In the genomic region with DNA sequence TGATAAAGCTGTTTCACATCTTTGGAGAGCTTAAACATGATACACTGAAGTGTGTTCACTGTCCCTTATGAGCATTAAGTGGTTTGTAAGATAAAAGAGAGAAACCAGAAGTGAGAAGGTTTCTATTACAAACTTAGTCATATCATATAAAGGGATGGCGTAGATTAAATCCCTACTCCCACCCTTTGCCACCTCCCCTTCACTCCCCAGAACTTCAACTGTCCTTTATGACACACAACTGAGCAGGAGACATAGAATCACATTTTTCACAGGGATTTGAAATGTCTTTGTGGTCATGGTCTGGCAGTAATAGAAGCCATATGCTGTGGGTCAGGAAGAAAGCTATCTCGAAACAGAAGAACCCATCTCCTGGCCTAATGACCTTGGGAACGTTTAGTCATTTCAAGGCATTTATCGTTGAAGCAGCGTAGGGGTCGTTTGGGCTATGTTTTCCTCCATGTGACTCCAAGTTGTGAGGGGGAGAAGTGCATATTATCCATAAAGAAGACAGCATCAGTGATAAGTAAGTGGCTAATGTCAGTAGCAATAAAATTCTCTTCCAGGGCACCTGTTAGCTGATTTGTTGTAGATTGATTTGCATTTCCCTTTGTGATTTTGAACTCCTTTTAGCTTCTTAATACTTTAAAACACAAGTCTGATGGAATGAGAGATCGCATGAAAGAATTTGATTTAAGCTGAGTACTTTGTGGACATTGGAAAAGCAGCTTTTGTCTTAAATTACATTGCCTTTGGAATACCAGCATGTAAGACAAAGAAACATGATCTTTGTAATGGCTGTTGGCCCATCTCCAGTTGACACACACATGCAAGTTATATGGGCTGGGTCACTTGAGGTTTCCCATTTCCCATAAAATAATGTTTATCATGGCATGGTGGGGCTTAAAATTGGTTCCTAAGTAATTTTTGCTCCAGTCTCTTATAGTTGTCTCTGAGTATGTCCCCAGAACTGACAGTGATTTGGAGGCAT, we compare ENCODE assay signal across 10 cellular contexts.
A peak's percentile ranks its signal among the peaks of the same experiment; 100 is the strongest.
DNase-seq lines count a peak whose midpoint lies in the region; ATAC-seq, FAIRE-seq and TF ChIP-seq lines count a peak whose summit lies in the region.
"Had no signal": no experiment of that assay in that cellular context is flagged by ENCODE, and none has a peak within 500 bp of the region (broad histone marks: within the 10 kb centered on the region; RNA-seq: fewer than 3 reads in every experiment).

No MANE protein-coding gene starts in this region.

- BruUV-seq in A673 (replicated peaks; lab: Mats Ljungman, UMichigan): no TSS peak

- no peaks in the 10 kb centered on the region for H3K4me1 Mint-ChIP-seq in CD8-positive, alpha-beta memory T cell
- H3K4me1 Mint-ChIP-seq: naive B cell had no signal

- no peaks in the 10 kb centered on the region for H3K36me3 Mint-ChIP-seq in CD8-positive, alpha-beta memory T cell
- H3K36me3 Mint-ChIP-seq: naive B cell had no signal

- H3K36me3 ChIP-seq in A673 (ENCODE audit: insufficient read depth, low read length, poor library complexity, severe bottlenecking): no peaks in the 10 kb centered on the region
- no peaks in the 10 kb centered on the region for H3K36me3 ChIP-seq in CD8-positive, alpha-beta memory T cell (ENCODE audit: insufficient read depth, low read length)

- no peaks in the 10 kb centered on the region for H3K4me1 ChIP-seq in A673 (ENCODE audit: insufficient read depth, low read length, poor library complexity, severe bottlenecking)
- H3K4me1 ChIP-seq in CD8-positive, alpha-beta memory T cell (ENCODE audit: insufficient read depth, low read length): no peaks in the 10 kb centered on the region

- H3K27ac ChIP-seq in A673 (ENCODE audit: low read depth, low read length, poor library complexity, severe bottlenecking): no peak overlapping the region
- H3K27ac ChIP-seq in CD8-positive, alpha-beta memory T cell (ENCODE audit: low read depth, low read length): no peak overlapping the region

- no peak overlapping the region for H3K27ac Mint-ChIP-seq in CD8-positive, alpha-beta memory T cell
- H3K27ac Mint-ChIP-seq: effector memory CD8-positive, alpha-beta T cell; naive B cell had no signal

- POLR2A ChIA-PET in A673 (lab: Charles Lee; ENCODE audit: low non-redundant PET): no interaction called here
- POLR2A ChIA-PET in CD8-positive, alpha-beta memory T cell (lab: Charles Lee): no interaction called here

- no peak for TF ChIP-seq POLR2A in GM12892 (IDR thresholded peaks at IDR 0.05; ENCODE audit: low read depth, low read length)

- CTCF ChIA-PET in A673 (lab: Charles Lee): no interaction called here
- CTCF ChIA-PET in CD8-positive, alpha-beta memory T cell (lab: Charles Lee): no interaction called here

- no peak for DNase-seq in GM12892 (ENCODE audit: insufficient read length)
- DNase-seq in fibroblast of gingiva (ENCODE audit: low read depth): peak; percentile 75
- DNase-seq in epidermal melanocyte (ENCODE audit: insufficient read length, low spot score): no peak
- no peak for DNase-seq in A673 (ENCODE audit: low spot score)
- DNase-seq in CD8-positive, alpha-beta memory T cell: no peak
- no peak for DNase-seq in ecto neural progenitor cell (ENCODE audit: low spot score)
- DNase-seq: effector memory CD8-positive, alpha-beta T cell; naive B cell had no signal

- no peak for TF ChIP-seq CTCF in A673 (conservative IDR thresholded peaks at IDR 0.05; ENCODE audit: low read depth, low read length)

- no peaks in the 10 kb centered on the region for H3K27me3 Mint-ChIP-seq in CD8-positive, alpha-beta memory T cell
- H3K27me3 Mint-ChIP-seq: effector memory CD8-positive, alpha-beta T cell had no signal

- intact Hi-C loops in A673 (cut with micrococcal nuclease; ENCODE audit: unreplicated experiment): no loop called here

- ATAC-seq in GM21619 (IDR thresholded peaks at IDR 0.05; ENCODE audit: unreplicated experiment) (peak; percentile 86), HG03460 (IDR thresholded peaks at IDR 0.05; ENCODE audit: unreplicated experiment) (peak; percentile 87)
- ATAC-seq: effector memory CD8-positive, alpha-beta T cell had no signal

- H3K9me3 ChIP-seq in A673 (ENCODE audit: low read depth, low read length, poor library complexity, severe bottlenecking): no peaks in the 10 kb centered on the region
- H3K9me3 ChIP-seq in CD8-positive, alpha-beta memory T cell (ENCODE audit: low read length): no peaks in the 10 kb centered on the region

- peak; percentile 79 for FAIRE-seq in GM12892 (lab: Jason Lieb, UNC)

- H3K9me3 Mint-ChIP-seq in CD8-positive, alpha-beta memory T cell: peaks cover 0 to 10% (median 8%) of the 10 kb centered on the region in 5 donors
- H3K9me3 Mint-ChIP-seq: naive B cell had no signal

- no peak overlapping the region for H3K4me3 ChIP-seq in A673 (ENCODE audit: low read depth, low read length, poor library complexity, severe bottlenecking)
- no peak overlapping the region for H3K4me3 ChIP-seq in CD8-positive, alpha-beta memory T cell (ENCODE audit: low read length)

- H3K27me3 ChIP-seq in A673 (replicated peaks; ENCODE audit: insufficient read depth, low read depth, low read length, poor library complexity): no peaks in the 10 kb centered on the region
- H3K27me3 ChIP-seq in CD8-positive, alpha-beta memory T cell (ENCODE audit: insufficient read depth, low read length, poor library complexity, severe bottlenecking): no peaks in the 10 kb centered on the region

- no peak overlapping the region for H3K4me3 Mint-ChIP-seq in CD8-positive, alpha-beta memory T cell
- H3K4me3 Mint-ChIP-seq: effector memory CD8-positive, alpha-beta T cell; naive B cell had no signal
